14 cellular contexts compared by ENCODE assay signal in the genomic region with DNA sequence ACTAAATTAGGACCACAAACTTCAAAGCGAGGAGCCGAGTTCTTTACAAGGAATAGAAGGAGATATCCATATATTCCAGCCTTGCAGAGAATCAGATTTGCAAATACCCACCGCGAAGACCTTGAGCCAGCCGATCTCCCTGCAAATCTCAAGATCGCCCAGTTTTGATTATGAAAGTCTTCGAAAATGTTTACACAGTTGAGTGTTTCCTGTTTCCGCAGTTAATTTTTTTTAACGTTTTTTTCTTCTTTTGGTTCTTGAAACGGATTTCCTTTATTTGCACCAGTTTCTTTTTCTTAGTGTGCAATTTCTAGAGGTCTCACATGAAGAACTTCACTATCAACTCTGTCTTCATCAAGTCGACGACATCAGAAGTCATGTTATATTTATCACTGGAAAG. TPM values are rescaled to one million over a fixed set of nuclear protein-coding genes. Genes with fewer than 3 reads are reported as not detected.
DNase-seq lines count a peak whose midpoint lies in the region; ATAC-seq, FAIRE-seq and TF ChIP-seq lines count a peak whose summit lies in the region.
"Had no signal": no experiment of that assay in that cellular context is flagged by ENCODE, and none has a peak within 500 bp of the region (broad histone marks: within the 10 kb centered on the region; RNA-seq: fewer than 3 reads in every experiment).

No MANE protein-coding gene starts in this region.

- H3K27ac ChIP-seq in psoas muscle: no peak overlapping the region
- H3K27ac ChIP-seq: SK-N-MC, uterus had no signal

- no peaks in the 10 kb centered on the region for H3K9me3 ChIP-seq in psoas muscle
- H3K9me3 ChIP-seq: uterus had no signal

- peaks cover 5 to 28% of the 10 kb centered on the region in 2 donors for H3K36me3 ChIP-seq in psoas muscle (ENCODE audit: insufficient read depth in 1 of 2, low read depth in 1 of 2)
- H3K36me3 ChIP-seq: uterus had no signal

- TF ChIP-seq CTCF in psoas muscle (IDR thresholded peaks at IDR 0.05): no peak

- H3K36me3 Mint-ChIP-seq in activated CD8-positive, alpha-beta memory T cell treated with anti-CD3 and anti-CD28 coated beads, Interleukin-2, amount 10 ng/mL, durations not matched to agents 7 days and 5 days: peaks cover 31% of the 10 kb centered on the region
- H3K36me3 Mint-ChIP-seq in stimulated activated memory B cell treated with anti-CD40 and anti-IgM and Interleukin-4, amounts not matched to agents 10 μg/mL and 1 μg/mL and 100 μg/mL, for 72 hours: peaks cover 18% of the 10 kb centered on the region

- H3K9me3 Mint-ChIP-seq in activated CD8-positive, alpha-beta memory T cell treated with anti-CD3 and anti-CD28 coated beads, Interleukin-2, amount 10 ng/mL, durations not matched to agents 7 days and 5 days (ENCODE audit: low read depth): peaks cover 4% of the 10 kb centered on the region
- peaks cover 3% of the 10 kb centered on the region for H3K9me3 Mint-ChIP-seq in stimulated activated memory B cell treated with anti-CD40 and anti-IgM and Interleukin-4, amounts not matched to agents 10 μg/mL and 1 μg/mL and 100 μg/mL, for 72 hours

- no peak for DNase-seq in activated CD8-positive, alpha-beta memory T cell treated with anti-CD3 and anti-CD28 coated beads, Interleukin-2, amount 10 ng/mL, durations not matched to agents 7 days and 5 days
- no peak for DNase-seq in activated CD8-positive, alpha-beta memory T cell treated with anti-CD3 and anti-CD28 coated beads, Interleukin-2, amount 50 U/mL, for 4 hours
- peak; percentile 74 for DNase-seq in NOMO-1 treated with DMSO at 0.1 percent for 48 hours (lab: John Stamatoyannopoulos, UW; ENCODE audit: unreplicated experiment)
- peak; percentile 75 for DNase-seq in central memory CD4-positive, alpha-beta T cell
- no peak for DNase-seq in psoas muscle
- no peak for DNase-seq in frontal cortex (ENCODE audit: low spot score in 2 of 2)
- no peak for DNase-seq in NCI-H2171 treated with DMSO at 0.1 percent for 48 hours (lab: John Stamatoyannopoulos, UW)
- DNase-seq: activated CD4-positive, CD25-positive, alpha-beta regulatory T cell; NCI-H1694 treated with DMSO at 0.1 percent for 48 hours; NCI-H774; uterus had no signal

- peak; percentile 14 for ATAC-seq in activated CD8-positive, alpha-beta memory T cell treated with anti-CD3 and anti-CD28 coated beads, Interleukin-2, amount 10 ng/mL, durations not matched to agents 7 days and 5 days
- ATAC-seq in stimulated activated memory B cell treated with anti-CD40 and anti-IgM and Interleukin-4, amounts not matched to agents 10 μg/mL and 1 μg/mL and 100 μg/mL, for 72 hours: no peak
- ATAC-seq in psoas muscle: no peak

- H3K27me3 ChIP-seq in psoas muscle (ENCODE audit: insufficient read depth in 3 of 3, low read length in 2 of 3): peaks cover 3 to 45% (median 32%) of the 10 kb centered on the region in 3 donors

- intact Hi-C loops in psoas muscle (cut with DNase I): no loop called here

- peaks cover 35% of the 10 kb centered on the region for H3K27me3 Mint-ChIP-seq in activated CD8-positive, alpha-beta memory T cell treated with anti-CD3 and anti-CD28 coated beads, Interleukin-2, amount 10 ng/mL, durations not matched to agents 7 days and 5 days
- H3K27me3 Mint-ChIP-seq in stimulated activated memory B cell treated with anti-CD40 and anti-IgM and Interleukin-4, amounts not matched to agents 10 μg/mL and 1 μg/mL and 100 μg/mL, for 72 hours: peaks cover 22% of the 10 kb centered on the region

- WGBS in psoas muscle, 3 donors: 59 to 67% (median 67%) methylated on average over 12 of the region's 12 CpGs

- CTCF ChIA-PET in activated CD8-positive, alpha-beta memory T cell treated with anti-CD3 and anti-CD28 coated beads, Interleukin-2, amount 10 ng/mL, durations not matched to agents 7 days and 5 days (lab: Charles Lee): no interaction called here

- peaks cover 22% of the 10 kb centered on the region for H3K4me1 ChIP-seq in psoas muscle

- no peak for FAIRE-seq in frontal cortex (lab: Jason Lieb, UNC)
- FAIRE-seq: A204.1 had no signal

- peak overlapping the region; percentile 82 for H3K27ac Mint-ChIP-seq in activated CD8-positive, alpha-beta memory T cell treated with anti-CD3 and anti-CD28 coated beads, Interleukin-2, amount 10 ng/mL, durations not matched to agents 7 days and 5 days
- H3K27ac Mint-ChIP-seq in stimulated activated memory B cell treated with anti-CD40 and anti-IgM and Interleukin-4, amounts not matched to agents 10 μg/mL and 1 μg/mL and 100 μg/mL, for 72 hours: peak overlapping the region; percentile 61

- peak overlapping the region; percentile 72 for H3K4me3 Mint-ChIP-seq in activated CD8-positive, alpha-beta memory T cell treated with anti-CD3 and anti-CD28 coated beads, Interleukin-2, amount 10 ng/mL, durations not matched to agents 7 days and 5 days
- H3K4me3 Mint-ChIP-seq in stimulated activated memory B cell treated with anti-CD40 and anti-IgM and Interleukin-4, amounts not matched to agents 10 μg/mL and 1 μg/mL and 100 μg/mL, for 72 hours: peak overlapping the region; percentile 65

- peaks cover 37% of the 10 kb centered on the region for H3K4me1 Mint-ChIP-seq in activated CD8-positive, alpha-beta memory T cell treated with anti-CD3 and anti-CD28 coated beads, Interleukin-2, amount 10 ng/mL, durations not matched to agents 7 days and 5 days
- H3K4me1 Mint-ChIP-seq in stimulated activated memory B cell treated with anti-CD40 and anti-IgM and Interleukin-4, amounts not matched to agents 10 μg/mL and 1 μg/mL and 100 μg/mL, for 72 hours: peaks cover 27% of the 10 kb centered on the region

- H3K4me3 ChIP-seq in psoas muscle: no peak overlapping the region
- H3K4me3 ChIP-seq: SK-N-MC, uterus had no signal

RNA-seq across cellular contexts. Expression of a gene that starts 12.1 kb away (rescaled TPM):
- 1 to 10 TPM; 3.7 to 6.0 TPM for total RNA-seq in activated CD8-positive, alpha-beta memory T cell treated with anti-CD3 and anti-CD28 coated beads, Interleukin-2, amount 10 ng/mL, durations not matched to agents 7 days and 5 days
- total RNA-seq in psoas muscle (under 1 TPM in 1 of 4 donors, not detected in 3; 0.15 TPM), frontal cortex (0.41 TPM)
- polyA plus RNA-seq in psoas muscle: not detected

RNA-seq across cellular contexts. Expression of a gene that starts 12.3 kb away (rescaled TPM):
- total RNA-seq in activated CD8-positive, alpha-beta memory T cell treated with anti-CD3 and anti-CD28 coated beads, Interleukin-2, amount 10 ng/mL, durations not matched to agents 7 days and 5 days: 10 to 100 TPM; 45.9 to 74.6 TPM
- total RNA-seq in psoas muscle: 10 to 100 TPM; 32.7 to 57.4 (median 43.6) TPM
- 10 to 100 TPM; 21.4 to 57.6 (median 28.3) TPM for polyA plus RNA-seq in psoas muscle
- total RNA-seq in frontal cortex: 129 TPM

RNA-seq across cellular contexts. Expression of a gene that starts 17.0 kb away (rescaled TPM):
- 100 to 1,000 TPM in 1 of 2 experiments, 10 to 100 TPM in 1; 70.6 to 103 TPM for total RNA-seq in activated CD8-positive, alpha-beta memory T cell treated with anti-CD3 and anti-CD28 coated beads, Interleukin-2, amount 10 ng/mL, durations not matched to agents 7 days and 5 days
- total RNA-seq in psoas muscle (10 to 100 TPM; 45.5 to 81.4 (median 64.8) TPM), frontal cortex (65.6 TPM)
- polyA plus RNA-seq in psoas muscle: 10 to 100 TPM; 42.3 to 74.0 (median 57.4) TPM

Comparison
In these comparisons a context has a peak if more than half of its experiments do, and no peak if none do; other contexts are left out.
1. DNase-seq: peak in NOMO-1 treated with DMSO at 0.1 percent for 48 hours (single experiment) and central memory CD4-positive, alpha-beta T cell (single experiment); none in activated CD8-positive, alpha-beta memory T cell treated with anti-CD3 and anti-CD28 coated beads, Interleukin-2, amount 10 ng/mL, durations not matched to agents 7 days and 5 days (single experiment), activated CD8-positive, alpha-beta memory T cell treated with anti-CD3 and anti-CD28 coated beads, Interleukin-2, amount 50 U/mL, for 4 hours (single experiment), psoas muscle (0 of 2), frontal cortex (0 of 2) and NCI-H2171 treated with DMSO at 0.1 percent for 48 hours (single experiment).